Comparison of ENCODE assay signal across 31 cellular contexts in genomic region chrX:44495091-44495490, GRCh38. TPM values are rescaled to one million over a fixed set of nuclear protein-coding genes. Genes with fewer than 3 reads are reported as not detected.
DNase-seq lines count a peak whose midpoint lies in the region; ATAC-seq, FAIRE-seq and TF ChIP-seq lines count a peak whose summit lies in the region.
"Had no signal": no experiment of that assay in that cellular context is flagged by ENCODE, and none has a peak within 500 bp of the region (broad histone marks: within the 10 kb centered on the region; RNA-seq: fewer than 3 reads in every experiment).

No MANE protein-coding gene starts in this region.

- in situ Hi-C loops in K562 (cut with MboI) = no loop called here

- no peak overlapping the region for H2AFZ ChIP-seq in K562 (ENCODE audit: low read depth, low read length)

- TF ChIP-seq POLR2A in K562 (conservative IDR thresholded peaks at IDR 0.05) = no peak

- no peak for TF ChIP-seq CTCF in HEK293 (tag by site-specific recombination; IDR thresholded peaks at IDR 0.05)
- no peak for TF ChIP-seq CTCF in K562 (IDR thresholded peaks at IDR 0.05 in 2 of 3, conservative IDR thresholded peaks at IDR 0.05 in 1 of 3; ENCODE audit: insufficient read depth in 2 of 3, low read depth in 1 of 3, low read length in 3 of 3)

- H3K4me1 ChIP-seq in HEK293 (ENCODE audit: control insufficient read depth, insufficient read depth, low read length) (no peaks in the 10 kb centered on the region), K562 (replicated peaks in 1 of 2; ENCODE audit: control insufficient read depth in 2 of 2, insufficient read depth in 2 of 2, low read length in 2 of 2) (no peaks in the 10 kb centered on the region; a peak in 1 of 5 replicates)
- H3K4me1 ChIP-seq: A549; BE2C; BLaER1; BLaER1 treated with 17β-estradiol and CSF1 and Interleukin-3, amounts not matched to agents 10 nM and 100 nM; Caco-2 had no signal

- H3K9ac ChIP-seq in K562 (ENCODE audit: insufficient read depth in 1 of 2, low read depth in 2 of 2, low read length in 2 of 2) = no peak overlapping the region
- H3K9ac ChIP-seq: BLaER1; BLaER1 treated with 17β-estradiol and CSF1 and Interleukin-3, amounts not matched to agents 10 nM and 100 nM had no signal

- TF ChIP-seq RAD21 in K562 (CRISPR knock-in tag; conservative IDR thresholded peaks at IDR 0.05 in 1 of 2, IDR thresholded peaks at IDR 0.05 in 1 of 2) = no peak

- no peaks in the 10 kb centered on the region for H4K20me1 ChIP-seq in K562 (replicated peaks; ENCODE audit: control insufficient read depth, insufficient read depth, low read length)
- H4K20me1 ChIP-seq: BLaER1; BLaER1 treated with 17β-estradiol and CSF1 and Interleukin-3, amounts not matched to agents 10 nM and 100 nM had no signal

- no TSS peak for BruUV-seq in K562 (replicated peaks; lab: Mats Ljungman, UMichigan)

- 10% methylated on average over 1 of the region's 1 CpG for WGBS in K562 (ENCODE audit: insufficient coverage, low coverage, missing lambda C conversion rate)

- no peak overlapping the region for H3K27ac ChIP-seq in HEK293 (ENCODE audit: extremely low read depth, low read depth, low read length)
- no peak overlapping the region for H3K27ac ChIP-seq in K562 (ENCODE audit: extremely low read depth, low read depth, low read length)
- H3K27ac ChIP-seq: 22Rv1; A549; BLaER1; BLaER1 treated with 17β-estradiol and CSF1 and Interleukin-3, amounts not matched to agents 10 nM and 100 nM; C4-2B had no signal

- intact Hi-C loops in K562 (cut with micrococcal nuclease) = no loop called here

- POLR2A ChIA-PET in HEK293 (lab: Yijun Ruan, JAX) = interaction anchor here (0.6 to 0.7 kb wide), 2 partner anchors 76 to 140 kb away, joined by 3 read pairs; no protein-coding TSS in a partner anchor
- POLR2A ChIA-PET in K562 (lab: Yijun Ruan, JAX) = no interaction called here

- no peak for DNase-seq in K562 (ENCODE audit: extremely low read depth in 1 of 4, low spot score in 3 of 4)
- DNase-seq in NCI-H82 treated with DMSO at 0.1 percent for 48 hours (lab: John Stamatoyannopoulos, UW; ENCODE audit: unreplicated experiment) = no peak
- DNase-seq: 8988T; ACHN; AML-193; BE2C; C1 segment of cervical spinal cord; Caco-2; Calu3; CD4-positive, alpha-beta memory T cell; CD4-positive, alpha-beta T cell; CD4-positive, CD25-positive, alpha-beta regulatory T cell; CD8-positive, alpha-beta memory T cell; CD8-positive, alpha-beta T cell; COR-L47; DMS 273 treated with DMSO at 0.1 percent for 48 hours; DMS153; DMS53; DMS79; DMS79 treated with DMSO at 0.1 percent for 48 hours; DND-41; EL had no signal

- no peak for TF ChIP-seq EP300 in K562 (IDR thresholded peaks at IDR 0.05; ENCODE audit: low read length)

- H3K9me3 ChIP-seq in HEK293 (ENCODE audit: control insufficient read depth, insufficient read depth, low read depth, low read length) (no peaks in the 10 kb centered on the region), K562 (replicated peaks; ENCODE audit: control insufficient read depth, insufficient read depth, low read depth, low read length) (no peaks in the 10 kb centered on the region)
- H3K9me3 ChIP-seq: A549, BE2C, BLaER1, Caco-2 had no signal

- H3K9me1 ChIP-seq in K562 (ENCODE audit: control insufficient read depth, insufficient read depth, low read length) = no peaks in the 10 kb centered on the region

- CTCF ChIA-PET in HEK293 (lab: Yijun Ruan, JAX) = interaction anchor here (0.6 kb wide), 1 partner anchor 15 kb away, joined by 3 read pairs; no protein-coding TSS in a partner anchor
- CTCF ChIA-PET in K562 (lab: Yijun Ruan, JAX; ENCODE audit: low intra/inter-chr PET ratio) = no interaction called here

- no peak for FAIRE-seq in K562 (lab: Jason Lieb, UNC)
- FAIRE-seq: A204.1, A549, D721Med had no signal

- no peak overlapping the region for H3K4me3 ChIP-seq in HEK293 (ENCODE audit: low read depth, low read length)
- H3K4me3 ChIP-seq in K562 = no peak overlapping the region
- H3K4me3 ChIP-seq: A549; BLaER1; BLaER1 treated with 17β-estradiol and CSF1 and Interleukin-3, amounts not matched to agents 10 nM and 100 nM had no signal

- no peaks in the 10 kb centered on the region for H3K36me3 ChIP-seq in HEK293 (ENCODE audit: control insufficient read depth in 2 of 2, insufficient read depth in 1 of 2, low read length in 2 of 2)
- H3K36me3 ChIP-seq in K562 (ENCODE audit: control insufficient read depth, insufficient read depth, low read length) = no peaks in the 10 kb centered on the region
- H3K36me3 ChIP-seq: BE2C; BLaER1; BLaER1 treated with 17β-estradiol and CSF1 and Interleukin-3, amounts not matched to agents 10 nM and 100 nM had no signal

- ATAC-seq in K562 (no peak), HG03108 (IDR thresholded peaks at IDR 0.05; ENCODE audit: unreplicated experiment) (no peak)
- ATAC-seq: A549; CD8-positive, alpha-beta T cell had no signal

- H3K27me3 ChIP-seq in K562 (ENCODE audit: control insufficient read depth in 2 of 2, insufficient read depth in 2 of 2, low read length in 2 of 2) = no peaks in the 10 kb centered on the region
- H3K27me3 ChIP-seq: BE2C; BLaER1; BLaER1 treated with 17β-estradiol and CSF1 and Interleukin-3, amounts not matched to agents 10 nM and 100 nM had no signal

- no peak overlapping the region for H3K4me2 ChIP-seq in K562 (ENCODE audit: insufficient read depth, low read length)
- H3K4me2 ChIP-seq: A549; BLaER1; BLaER1 treated with 17β-estradiol and CSF1 and Interleukin-3, amounts not matched to agents 10 nM and 100 nM had no signal

- H3K79me2 ChIP-seq in K562 (ENCODE audit: control insufficient read depth, insufficient read depth, low read length) = no peaks in the 10 kb centered on the region

TF ChIP-seq in HEK293, 187 proteins besides CTCF, POLR2A, EP300 and RAD21 (continues in another document):
- TF ChIP-seq KLF16 (tag by site-specific recombination; IDR thresholded peaks at IDR 0.05) (no peak), ZNF362 (tag by site-specific recombination; IDR thresholded peaks at IDR 0.05) (no peak), ZNF146 (tag by site-specific recombination; IDR thresholded peaks at IDR 0.05) (peak; percentile 75; the same call in 1 of the 2 replicates), OSR2 (tag by site-specific recombination; IDR thresholded peaks at IDR 0.05) (no peak), ZNF580 (tag by site-specific recombination; IDR thresholded peaks at IDR 0.05) (peak; percentile 25; the same call in 1 of the 2 replicates), ZNF324 (tag by site-specific recombination; IDR thresholded peaks at IDR 0.05) (no peak), ZNF560 (tag by site-specific recombination; IDR thresholded peaks at IDR 0.05; ENCODE audit: borderline replicate concordance) (no peak)

TF ChIP-seq in K562, 482 proteins besides CTCF, POLR2A, EP300 and RAD21:
- TF ChIP-seq ZNF766 (CRISPR knock-in tag; conservative IDR thresholded peaks at IDR 0.05) (no peak), ZNF24 (IDR thresholded peaks at IDR 0.05) (no peak), THAP7 (CRISPR knock-in tag; IDR thresholded peaks at IDR 0.05) (no peak), NONO (IDR thresholded peaks at IDR 0.05; ENCODE audit: low read depth in 2 of 2, low read length in 1 of 2) (no peak), EGR1 (conservative IDR thresholded peaks at IDR 0.05) (no peak), ZNF146 (CRISPR knock-in tag; IDR thresholded peaks at IDR 0.05; ENCODE audit: unreplicated experiment) (peak; percentile 84), MIER1 (IDR thresholded peaks at IDR 0.05; ENCODE audit: low read depth) (no peak)

RNA-seq across cellular contexts. Expression of gene FUNDC1, which starts 47.6 kb away (rescaled TPM):
- 2.9 and 6.6 TPM in 2 replicates for total RNA-seq in K562 (2011; cell fraction: chromatin; rRNA removed; ENCODE audit: low replicate concordance)
- total RNA-seq in K562 (2011; cell fraction: nucleolus; rRNA removed) = 3.3 and 3.4 TPM in 2 replicates
- total RNA-seq in K562 (2011; cell fraction: nucleoplasm; rRNA removed) = 4.3 and 5.0 TPM in 2 replicates
- total RNA-seq in K562 (2014; rRNA removed) (15.6 and 17.6 TPM in 2 replicates), K562 (2014; rRNA removed; fragmentation: Illumina TruSeq; extraction: Trizol) (24.6 and 27.0 TPM in 2 replicates), K562 (2015; rRNA removed; fragmentation: Illumina TruSeq; extraction: Trizol) (24.7 and 29.3 TPM in 2 replicates), K562 (2021) (18.4 and 19.1 TPM in 2 replicates)
- polyA plus RNA-seq in K562 (2011; rRNA removed) (26.2 and 29.8 TPM in 2 replicates), K562 (2014; fragmentation: Illumina TruSeq; extraction: Trizol) (25.6 and 28.9 TPM in 2 replicates), K562 (2014; fragmentation: Nextera tagmentation; extraction: Ambion mirVana) (10 to 100 TPM; 53.2 to 59.1 TPM), K562 (2014; rRNA removed) (28.6 and 29.6 TPM in 2 replicates)
- polyA plus RNA-seq in K562 (2011; cell fraction: cytosol; rRNA removed) = 6.1 and 13.5 TPM in 2 replicates
- polyA plus RNA-seq in K562 (2011; cell fraction: nucleus; rRNA removed) = 3.5 and 8.6 TPM in 2 replicates
- 18.2 and 25.7 TPM in 2 replicates for polyA plus RNA-seq in K562 (2012)
- polyA minus RNA-seq in K562 (2011; rRNA and poly(A)+ RNA removed) = 14.4 and 17.9 TPM in 2 replicates
- polyA minus RNA-seq in K562 (2011; cell fraction: cytosol; rRNA and poly(A)+ RNA removed) = 3.1 and 4.1 TPM in 2 replicates
- polyA minus RNA-seq in K562 (2011; cell fraction: nucleus; rRNA and poly(A)+ RNA removed) = 1.6 and 3.8 TPM in 2 replicates

Comparison
In these comparisons a context has a peak if more than half of its experiments do, and no peak if none do; other contexts are left out.
1. Of the 44 proteins assayed by ChIP-seq in both K562 and HEK293: peak only in K562: none; only in HEK293: none; in both: ZNF146; in neither: 43.